Comparison of ENCODE assay signal across 10 cellular contexts in the genomic region with DNA sequence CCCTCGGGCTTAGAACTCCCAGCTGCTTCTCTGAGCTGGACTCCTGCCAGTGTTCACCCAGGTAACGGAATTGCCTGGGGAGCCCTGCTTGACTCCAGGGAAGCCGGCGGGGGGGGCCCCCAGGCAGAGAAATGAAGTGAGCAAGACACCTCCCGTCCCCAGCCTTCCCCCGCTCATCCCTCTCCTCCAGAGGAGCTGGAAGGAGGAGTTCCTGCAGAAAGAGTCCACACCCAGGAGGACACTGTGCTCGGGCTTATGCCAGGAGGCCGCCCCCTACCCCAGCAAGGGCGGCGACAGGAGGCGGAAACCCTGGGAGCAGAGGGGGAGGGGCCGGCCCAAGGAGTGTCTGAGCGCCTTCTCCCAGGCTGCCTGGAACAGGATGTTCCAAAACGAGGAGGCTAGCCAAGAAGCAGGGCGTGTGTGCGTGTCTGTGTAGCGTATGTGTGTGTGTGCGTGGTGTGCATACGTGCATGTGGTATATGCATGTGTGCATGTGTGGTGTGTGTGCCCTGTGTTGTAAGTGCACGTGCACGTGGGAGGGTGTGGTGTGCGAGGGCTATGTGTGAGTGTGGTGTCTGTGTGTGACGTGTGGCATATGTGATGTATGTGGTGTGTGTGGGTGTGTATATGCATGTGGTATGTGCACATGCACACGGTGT.
A peak's percentile ranks its signal among the peaks of the same experiment; 100 is the strongest.
DNase-seq lines count a peak whose midpoint lies in the region; ATAC-seq and TF ChIP-seq lines count a peak whose summit lies in the region.
"Had no signal": no experiment of that assay in that cellular context is flagged by ENCODE, and none has a peak within 500 bp of the region (broad histone marks: within the 10 kb centered on the region; RNA-seq: fewer than 3 reads in every experiment).

No MANE protein-coding gene starts in this region.

- peaks cover 12% of the 10 kb centered on the region for H3K27me3 ChIP-seq in osteoblast (ENCODE audit: insufficient read depth, low read length)

- H3K4me3 ChIP-seq in fibroblast of mammary gland (ENCODE audit: control insufficient read depth, low read depth, low read length) (no peak overlapping the region), osteoblast (ENCODE audit: insufficient read depth, low read length) (peak overlapping the region; percentile 6)
- H3K4me3 ChIP-seq: HAP-1 had no signal

- TF ChIP-seq CTCF in fibroblast of mammary gland (conservative IDR thresholded peaks at IDR 0.05; ENCODE audit: control insufficient read depth, insufficient read depth, low read depth, low read length) (no peak), osteoblast (IDR thresholded peaks at IDR 0.05; ENCODE audit: extremely low read depth, low read depth, low read length) (no peak)

- no peaks in the 10 kb centered on the region for H3K79me2 ChIP-seq in osteoblast (ENCODE audit: insufficient read depth, low read length)

- DNase-seq in DMS79 (lab: John Stamatoyannopoulos, UW) (peak; percentile 70), NCI-H345 treated with DMSO at 0.1 percent for 48 hours (lab: John Stamatoyannopoulos, UW; ENCODE audit: unreplicated experiment) (peak; percentile 70), fibroblast of mammary gland (ENCODE audit: low read depth) (peak; percentile 94), osteoblast (ENCODE audit: insufficient read length, low spot score, missing footprints) (no peak), midbrain (lab: John Stamatoyannopoulos, UW) (no peak), KG1 (lab: John Stamatoyannopoulos, UW) (no peak), NCI-H526 treated with DMSO at 0.1 percent for 48 hours (lab: John Stamatoyannopoulos, UW) (no peak)

- peaks cover 3% of the 10 kb centered on the region for H3K9me3 ChIP-seq in osteoblast (ENCODE audit: low read depth, low read length)
- H3K9me3 ChIP-seq: HAP-1 had no signal

- no peaks in the 10 kb centered on the region for H4K20me1 ChIP-seq in osteoblast (ENCODE audit: insufficient read depth, low read length)

- no peaks in the 10 kb centered on the region for H3K36me3 ChIP-seq in osteoblast (ENCODE audit: insufficient read depth, low read length)
- H3K36me3 ChIP-seq: HAP-1 had no signal

- H3K4me1 ChIP-seq in osteoblast (ENCODE audit: insufficient read depth, low read length) = peaks cover 12% of the 10 kb centered on the region
- H3K4me1 ChIP-seq: HAP-1 had no signal

- H3K27ac ChIP-seq in osteoblast (ENCODE audit: low read depth, low read length) = no peak overlapping the region

- H3K4me2 ChIP-seq in osteoblast (ENCODE audit: insufficient read depth, low read length) = peak overlapping the region; percentile 60

- no peak overlapping the region for H2AFZ ChIP-seq in osteoblast (ENCODE audit: low read length)

- no peak for ATAC-seq in HG03460 (IDR thresholded peaks at IDR 0.05; ENCODE audit: unreplicated experiment)
- ATAC-seq: activated naive CD4-positive, alpha-beta T cell treated with anti-CD3 and anti-CD28 coated beads, Interleukin-2, amount 50 U/mL, for 72 hours had no signal

Comparison
In these comparisons a context has a peak if more than half of its experiments do, and no peak if none do; other contexts are left out.
1. DNase-seq: peak in DMS79 (single experiment), NCI-H345 treated with DMSO at 0.1 percent for 48 hours (single experiment) and fibroblast of mammary gland (single experiment); none in osteoblast (single experiment), midbrain (single experiment), KG1 (single experiment) and NCI-H526 treated with DMSO at 0.1 percent for 48 hours (single experiment).